Comparison of ENCODE assay signal across 11 cellular contexts in the genomic region with DNA sequence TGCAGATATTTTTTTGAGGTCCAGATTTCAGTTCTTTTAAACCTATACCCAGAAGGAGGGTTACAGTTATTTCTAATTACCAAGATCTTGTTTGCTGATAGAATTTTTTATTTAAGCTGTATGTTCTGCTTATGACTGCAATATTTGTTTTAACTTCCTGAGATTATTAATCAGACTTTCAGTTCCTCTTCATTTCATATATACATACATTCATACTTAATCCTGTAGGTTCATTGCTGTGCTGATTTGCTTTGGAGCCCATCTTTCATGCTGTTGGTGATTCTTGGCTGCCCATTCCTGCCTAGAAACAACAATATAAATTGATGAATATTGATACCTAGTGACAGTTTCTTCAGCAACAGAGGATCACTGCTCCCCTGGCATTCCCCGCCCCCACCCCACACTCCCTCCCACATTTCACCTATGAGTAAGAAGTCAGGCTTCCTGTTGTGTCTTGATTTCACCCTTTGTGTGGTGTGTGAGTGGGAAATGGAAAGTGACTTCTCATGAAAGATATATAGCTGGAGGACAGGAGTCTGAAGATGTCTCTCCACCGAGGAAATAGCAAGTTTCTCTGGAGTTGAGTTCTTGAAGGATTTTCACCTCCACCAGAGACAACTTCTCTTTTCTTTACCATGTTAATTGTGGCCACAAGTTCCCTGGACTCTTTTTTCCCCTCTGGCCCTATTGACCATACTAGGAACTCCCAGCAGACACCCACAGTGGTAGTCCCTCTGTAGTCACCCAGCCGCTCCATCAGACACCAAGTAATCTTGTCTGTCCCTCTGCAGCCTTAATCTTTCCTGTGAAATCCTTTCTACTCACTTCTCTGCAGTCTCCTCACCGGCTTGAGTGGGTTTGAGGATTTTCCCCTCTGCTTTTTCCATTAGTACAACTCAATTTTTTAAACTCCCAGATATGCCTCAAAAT.
DNase-seq lines count a peak whose midpoint lies in the region; ATAC-seq and TF ChIP-seq lines count a peak whose summit lies in the region.
"Had no signal": no experiment of that assay in that cellular context is flagged by ENCODE, and none has a peak within 500 bp of the region (broad histone marks: within the 10 kb centered on the region; RNA-seq: fewer than 3 reads in every experiment).

No MANE protein-coding gene starts in this region.

- no peak overlapping the region for H3K4me3 Mint-ChIP-seq in dendritic cell treated with granulocyte-macrophage colony-stimulating factor and Interleukin-4, amounts not matched to agents 40 ng/mL and 50 ng/mL, for 4 days
- H3K4me3 Mint-ChIP-seq in mesothelial cell of epicardium: no peak overlapping the region

- ATAC-seq in GM21529 (IDR thresholded peaks at IDR 0.05; ENCODE audit: unreplicated experiment) (peak; percentile 74), mucosa of descending colon (no peak)

- no peaks in the 10 kb centered on the region for H3K36me3 Mint-ChIP-seq in dendritic cell treated with granulocyte-macrophage colony-stimulating factor and Interleukin-4, amounts not matched to agents 40 ng/mL and 50 ng/mL, for 4 days (ENCODE audit: low read depth)
- peaks cover 3% of the 10 kb centered on the region for H3K36me3 Mint-ChIP-seq in mesothelial cell of epicardium

- H3K9me3 Mint-ChIP-seq in dendritic cell treated with granulocyte-macrophage colony-stimulating factor and Interleukin-4, amounts not matched to agents 40 ng/mL and 50 ng/mL, for 4 days: peaks cover 8% of the 10 kb centered on the region
- H3K9me3 Mint-ChIP-seq in mesothelial cell of epicardium: peaks cover 46% of the 10 kb centered on the region

- no peak overlapping the region for H3K4me3 ChIP-seq in mucosa of descending colon
- H3K4me3 ChIP-seq: colonic mucosa, uterus had no signal

- H3K4me1 ChIP-seq in mucosa of descending colon (ENCODE audit: low read depth): no peaks in the 10 kb centered on the region
- H3K4me1 ChIP-seq: colonic mucosa, uterus had no signal

- no peak for TF ChIP-seq CTCF in mesothelial cell of epicardium (IDR thresholded peaks at IDR 0.05; ENCODE audit: unreplicated experiment)
- TF ChIP-seq CTCF in mucosa of descending colon (IDR thresholded peaks at IDR 0.05): no peak

- H3K27me3 Mint-ChIP-seq in dendritic cell treated with granulocyte-macrophage colony-stimulating factor and Interleukin-4, amounts not matched to agents 40 ng/mL and 50 ng/mL, for 4 days: no peaks in the 10 kb centered on the region
- no peaks in the 10 kb centered on the region for H3K27me3 Mint-ChIP-seq in mesothelial cell of epicardium (ENCODE audit: low read depth)

- DNase-seq in ELR (ENCODE audit: low read depth) (peak; percentile 14), NAMALWA (ENCODE audit: low spot score) (peak; percentile 8), mesothelial cell of epicardium (ENCODE audit: low spot score in 2 of 2, unreplicated experiment in 2 of 2) (no peak), NCI-H510A treated with DMSO at 0.1 percent for 48 hours (lab: John Stamatoyannopoulos, UW) (no peak), HT-29 (ENCODE audit: low spot score) (no peak), mucosa of descending colon (no peak)
- DNase-seq: colonic mucosa, GF-D8, uterus had no signal

- peaks cover 47% of the 10 kb centered on the region for H3K4me1 Mint-ChIP-seq in dendritic cell treated with granulocyte-macrophage colony-stimulating factor and Interleukin-4, amounts not matched to agents 40 ng/mL and 50 ng/mL, for 4 days (ENCODE audit: low read depth)
- peaks cover 3% of the 10 kb centered on the region for H3K4me1 Mint-ChIP-seq in mesothelial cell of epicardium

- no peaks in the 10 kb centered on the region for H3K36me3 ChIP-seq in mucosa of descending colon (ENCODE audit: low read depth)
- H3K36me3 ChIP-seq: colonic mucosa, uterus had no signal

- H3K27ac Mint-ChIP-seq in dendritic cell treated with granulocyte-macrophage colony-stimulating factor and Interleukin-4, amounts not matched to agents 40 ng/mL and 50 ng/mL, for 4 days: peak overlapping the region; percentile 16
- no peak overlapping the region for H3K27ac Mint-ChIP-seq in mesothelial cell of epicardium

- H3K9me3 ChIP-seq in mucosa of descending colon: no peaks in the 10 kb centered on the region
- H3K9me3 ChIP-seq: colonic mucosa, uterus had no signal

- intact Hi-C loops in dendritic cell treated with granulocyte-macrophage colony-stimulating factor and Interleukin-4, amounts not matched to agents 40 ng/mL and 50 ng/mL, for 4 days (cut with micrococcal nuclease): no loop called here
- intact Hi-C loops in mucosa of descending colon (cut with DNase I, micrococcal nuclease): no loop called here

Comparison
In these comparisons a context has a peak if more than half of its experiments do, and no peak if none do; other contexts are left out.
1. DNase-seq: peak in ELR (single experiment) and NAMALWA (single experiment); none in mesothelial cell of epicardium (0 of 2), NCI-H510A treated with DMSO at 0.1 percent for 48 hours (single experiment), HT-29 (single experiment) and mucosa of descending colon (0 of 3).